ENCODE assay signal across 16 cellular contexts in genomic region chr10:43050011-43050410, GRCh38.
"Had no signal": no experiment of that assay in that cellular context is flagged by ENCODE, and none has a peak within 500 bp of the region (broad histone marks: within the 10 kb centered on the region; RNA-seq: fewer than 3 reads in every experiment).

No MANE protein-coding gene starts in this region.

- ATAC-seq: foreskin keratinocyte, gastroesophageal sphincter, heart left ventricle, left colon, left lobe of liver had no signal

- H3K4me3 Mint-ChIP-seq: immature natural killer cell, memory B cell had no signal

- H3K36me3 Mint-ChIP-seq: immature natural killer cell, memory B cell had no signal

- H3K9me3 Mint-ChIP-seq: immature natural killer cell, memory B cell had no signal

- H3K4me1 Mint-ChIP-seq: immature natural killer cell, memory B cell had no signal

- DNase-seq: dermis blood vessel endothelial cell; effector CD4-positive, alpha-beta T cell; effector memory CD4-positive, alpha-beta T cell; foreskin keratinocyte; hypothalamus; immature natural killer cell; kidney; kidney glomerular epithelial cell; mammary epithelial cell; mesendoderm; midbrain had no signal

- H3K27ac Mint-ChIP-seq: immature natural killer cell, memory B cell had no signal
